In genomic region chr5:107786424-107786823, GRCh38 we compare ENCODE assay signal across 3 cellular contexts.
TF ChIP-seq lines count a peak whose summit lies in the region.

No MANE protein-coding gene starts in this region.

TF ChIP-seq in HepG2, 621 proteins besides CTCF, POLR2A, EP300 and RAD21:
- TF ChIP-seq MAFK (conservative IDR thresholded peaks at IDR 0.05 in 1 of 2, IDR thresholded peaks at IDR 0.05 in 1 of 2; ENCODE audit: low read length in 2 of 2), result peak; percentile 47 to 65
- no peak for TF ChIP-seq ZNF441 (CRISPR knock-in tag; IDR thresholded peaks at IDR 0.05; ENCODE audit: borderline replicate concordance)
- no peak for TF ChIP-seq FIP1L1 (IDR thresholded peaks at IDR 0.05; ENCODE audit: borderline replicate concordance, insufficient read depth, low read depth, low read length)
- TF ChIP-seq, protein P1, sequence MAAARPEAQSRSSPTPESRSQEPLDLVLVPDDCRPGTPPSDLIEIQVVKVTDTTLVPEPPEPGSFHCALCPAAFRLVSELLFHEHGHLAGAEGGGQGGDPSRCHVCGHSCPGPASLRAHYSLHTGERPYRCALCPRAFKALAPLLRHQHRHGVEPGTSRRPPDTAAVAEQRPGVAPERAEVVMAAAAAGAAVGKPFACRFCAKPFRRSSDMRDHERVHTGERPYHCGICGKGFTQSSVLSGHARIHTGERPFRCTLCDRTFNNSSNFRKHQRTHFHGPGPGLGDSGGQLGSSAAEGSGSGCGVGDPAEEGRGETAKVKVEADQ (CRISPR knock-in tag; IDR thresholded peaks at IDR 0.05; ENCODE audit: borderline replicate concordance), result no peak
- no peak for TF ChIP-seq KAT8 (CRISPR knock-in tag; IDR thresholded peaks at IDR 0.05)
- TF ChIP-seq RELA (CRISPR knock-in tag; IDR thresholded peaks at IDR 0.05), result no peak
- TF ChIP-seq MAFF (IDR thresholded peaks at IDR 0.05; ENCODE audit: low read depth, low read length), result peak; percentile 32; the same call in 1 of the 2 replicates

TF ChIP-seq in A549, 52 proteins besides CTCF, POLR2A, EP300 and RAD21 (continued from another document):
- no peak for TF ChIP-seq HOXB5 (CRISPR knock-in tag; IDR thresholded peaks at IDR 0.05)

TF ChIP-seq in IMR-90, 13 proteins besides CTCF, POLR2A, EP300 and RAD21 (continued from another document):
- TF ChIP-seq, protein P2, sequence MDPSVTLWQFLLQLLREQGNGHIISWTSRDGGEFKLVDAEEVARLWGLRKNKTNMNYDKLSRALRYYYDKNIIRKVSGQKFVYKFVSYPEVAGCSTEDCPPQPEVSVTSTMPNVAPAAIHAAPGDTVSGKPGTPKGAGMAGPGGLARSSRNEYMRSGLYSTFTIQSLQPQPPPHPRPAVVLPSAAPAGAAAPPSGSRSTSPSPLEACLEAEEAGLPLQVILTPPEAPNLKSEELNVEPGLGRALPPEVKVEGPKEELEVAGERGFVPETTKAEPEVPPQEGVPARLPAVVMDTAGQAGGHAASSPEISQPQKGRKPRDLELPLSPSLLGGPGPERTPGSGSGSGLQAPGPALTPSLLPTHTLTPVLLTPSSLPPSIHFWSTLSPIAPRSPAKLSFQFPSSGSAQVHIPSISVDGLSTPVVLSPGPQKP (IDR thresholded peaks at IDR 0.05; ENCODE audit: borderline replicate concordance, low read depth, low read length), result no peak
